ENCODE assay signal across 11 cellular contexts in the genomic region with DNA sequence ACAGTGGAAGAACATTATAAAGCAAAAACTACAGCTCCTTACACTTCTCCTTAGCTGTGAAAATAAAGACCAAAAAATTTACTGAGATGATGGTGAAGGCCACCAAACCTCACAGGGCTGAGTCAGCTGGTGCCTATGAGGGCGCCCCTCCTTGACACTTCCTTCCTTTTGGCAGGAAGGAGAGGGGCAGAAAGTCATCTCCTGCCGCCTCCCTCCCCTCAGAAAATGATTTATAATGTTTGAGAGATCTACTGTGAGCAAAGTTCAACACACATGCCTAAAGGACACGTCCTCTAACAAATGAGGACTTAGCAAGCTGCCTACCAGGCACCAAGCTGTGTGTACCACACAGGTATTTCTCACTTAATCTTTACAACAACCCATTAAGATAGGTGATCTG.
DNase-seq lines count a peak whose midpoint lies in the region; ATAC-seq lines count a peak whose summit lies in the region.
"Had no signal": no experiment of that assay in that cellular context is flagged by ENCODE, and none has a peak within 500 bp of the region (broad histone marks: within the 10 kb centered on the region; RNA-seq: fewer than 3 reads in every experiment).

No MANE protein-coding gene starts in this region.

- no peak overlapping the region for H3K4me3 ChIP-seq in GM23248
- no peak overlapping the region for H3K4me3 ChIP-seq in neuronal stem cell (ENCODE audit: low read length in 2 of 2)
- H3K4me3 ChIP-seq: MG63 had no signal

- H3K18ac ChIP-seq in neuronal stem cell (ENCODE audit: low read length), result no peak overlapping the region

- H4K20me1 ChIP-seq in GM23248 (ENCODE audit: insufficient read depth), result no peaks in the 10 kb centered on the region

- WGBS in GM23248 (ENCODE audit: low coverage in 1 of 2, low lambda C conversion rate in 2 of 2, missing lambda C conversion rate in 2 of 2), 2 experiments, result 7 to 8% methylated on average over 3 of the region's 3 CpGs
- no CpG with 5 or more reads among the region's 3 CpGs for WGBS in neuronal stem cell (ENCODE audit: extremely low coverage in 2 of 2, insufficient read length in 2 of 2, insufficient replicate concordance in 1 of 2), 2 donors

- H2BK120ac ChIP-seq in neuronal stem cell (ENCODE audit: low read depth, low read length), result no peak overlapping the region

- H4K8ac ChIP-seq in neuronal stem cell (ENCODE audit: low read depth, low read length), result no peak overlapping the region

- no peak overlapping the region for H3K4ac ChIP-seq in neuronal stem cell (ENCODE audit: low read length)

- no peaks in the 10 kb centered on the region for H3K9me3 ChIP-seq in GM23248 (ENCODE audit: low read depth)
- peaks cover 3 to 5% of the 10 kb centered on the region in 2 donors for H3K9me3 ChIP-seq in neuronal stem cell (replicated peaks in 1 of 2; ENCODE audit: control insufficient read depth in 2 of 2, insufficient read depth in 1 of 2, low read depth in 1 of 2, low read length in 2 of 2)

- H3K79me2 ChIP-seq in GM23248 (ENCODE audit: insufficient read depth), result peaks cover 73% of the 10 kb centered on the region

- H2BK5ac ChIP-seq in neuronal stem cell (ENCODE audit: low read length), result no peak overlapping the region

- no peak overlapping the region for H3K14ac ChIP-seq in neuronal stem cell (ENCODE audit: low read length)

- H3F3A ChIP-seq in GM23248 (ENCODE audit: insufficient read depth), result peaks cover 68% of the 10 kb centered on the region

- H3K27me3 Mint-ChIP-seq in central memory CD8-positive, alpha-beta T cell, result no peaks in the 10 kb centered on the region

- in situ Hi-C loops in GM23248 (cut with MboI), result no loop called here

- H3K27me3 ChIP-seq in GM23248 (replicated peaks; ENCODE audit: insufficient read depth) (no peaks in the 10 kb centered on the region), neuronal stem cell (ENCODE audit: control insufficient read depth in 3 of 3, insufficient read depth in 3 of 3, low read depth in 1 of 3, low read length in 3 of 3) (no peaks in the 10 kb centered on the region)
- H3K27me3 ChIP-seq: MG63 had no signal

- H3K36me3 ChIP-seq in GM23248 (ENCODE audit: low read depth) (no peaks in the 10 kb centered on the region), neuronal stem cell (replicated peaks in 1 of 2; ENCODE audit: control insufficient read depth in 2 of 2, insufficient read depth in 2 of 2, low read length in 2 of 2) (no peaks in the 10 kb centered on the region)

- no peak overlapping the region for H4K91ac ChIP-seq in neuronal stem cell (ENCODE audit: low read depth, low read length, poor library complexity)

- H3K27ac ChIP-seq in GM23248 (peak overlapping the region; percentile 83), neuronal stem cell (replicated peaks; ENCODE audit: low read length) (no peak overlapping the region)

- H3K4me2 ChIP-seq in GM23248 (ENCODE audit: unreplicated experiment) (peak overlapping the region; percentile 70), neuronal stem cell (ENCODE audit: insufficient read depth, low read length, poor library complexity, severe bottlenecking) (no peak overlapping the region)

- peaks cover 23% of the 10 kb centered on the region for H3K4me1 Mint-ChIP-seq in central memory CD8-positive, alpha-beta T cell

- DNase-seq in GM23248 (peak; percentile 63), NCI-H2107 treated with DMSO at 0.1 percent for 48 hours (lab: John Stamatoyannopoulos, UW; ENCODE audit: unreplicated experiment) (no peak), neuronal stem cell (ENCODE audit: low spot score) (no peak), HuH-7.5 (ENCODE audit: low spot score) (no peak)
- peak; percentile 57 for DNase-seq in activated CD4-positive, alpha-beta T cell treated with anti-CD3 and anti-CD28 coated beads for 48 hours
- DNase-seq in central memory CD8-positive, alpha-beta T cell (ENCODE audit: low spot score in 2 of 2), result no peak
- peak; percentile 45 for DNase-seq in stimulated activated CD4-positive, alpha-beta T cell treated with anti-CD3 and anti-CD28 coated beads, Interleukin-4, amount 100 ng/mL, for 24 hours
- DNase-seq: cortex of kidney, H7, MG63 had no signal

- H3K23ac ChIP-seq in neuronal stem cell (ENCODE audit: low read depth, low read length, poor library complexity), result no peak overlapping the region

- no peaks in the 10 kb centered on the region for H3K9me3 Mint-ChIP-seq in central memory CD8-positive, alpha-beta T cell

- no peak overlapping the region for H2BK12ac ChIP-seq in neuronal stem cell (ENCODE audit: low read length)

- peak overlapping the region; percentile 51 for H3K9ac ChIP-seq in GM23248
- no peak overlapping the region for H3K9ac ChIP-seq in neuronal stem cell (ENCODE audit: low read depth, low read length, poor library complexity)

- no peaks in the 10 kb centered on the region for H3K36me3 Mint-ChIP-seq in central memory CD8-positive, alpha-beta T cell (ENCODE audit: insufficient read depth)

- peak overlapping the region; percentile 20 for H3K4me3 Mint-ChIP-seq in central memory CD8-positive, alpha-beta T cell

- no peaks in the 10 kb centered on the region for H3K9me2 ChIP-seq in GM23248 (ENCODE audit: insufficient read depth)

- H3K79me1 ChIP-seq in neuronal stem cell (ENCODE audit: low read depth, low read length), result no peaks in the 10 kb centered on the region

- H3K4me1 ChIP-seq in GM23248 (ENCODE audit: insufficient read depth), result peaks cover 63% of the 10 kb centered on the region
- peaks cover 6% of the 10 kb centered on the region in 2 donors for H3K4me1 ChIP-seq in neuronal stem cell (ENCODE audit: control insufficient read depth in 2 of 2, insufficient read depth in 1 of 2, low read depth in 1 of 2, low read length in 2 of 2)

- peak; percentile 79 for ATAC-seq in central memory CD8-positive, alpha-beta T cell (replicated peaks; ENCODE audit: extremely low read depth, poor library complexity, severe bottlenecking)
- no peak for ATAC-seq in GM18498 (IDR thresholded peaks at IDR 0.05; ENCODE audit: unreplicated experiment)

- H2BK15ac ChIP-seq in neuronal stem cell (ENCODE audit: low read length), result no peak overlapping the region

- peak overlapping the region; percentile 35 for H3K27ac Mint-ChIP-seq in central memory CD8-positive, alpha-beta T cell (ENCODE audit: low read depth)

- no peak overlapping the region for H2AK5ac ChIP-seq in neuronal stem cell (ENCODE audit: low read depth, low read length)

- 0 out of 2 replicates have a peak overlapping the region, but pooled peaks have one; percentile 22 for H2AFZ ChIP-seq in GM23248
- H2AFZ ChIP-seq in neuronal stem cell (ENCODE audit: low read length), result no peak overlapping the region

Comparison
In these comparisons a context has a peak if more than half of its experiments do, and no peak if none do; other contexts are left out.
1. DNase-seq: peak in GM23248 (single experiment), activated CD4-positive, alpha-beta T cell treated with anti-CD3 and anti-CD28 coated beads for 48 hours (single experiment) and stimulated activated CD4-positive, alpha-beta T cell treated with anti-CD3 and anti-CD28 coated beads, Interleukin-4, amount 100 ng/mL, for 24 hours (single experiment); none in central memory CD8-positive, alpha-beta T cell (0 of 2), NCI-H2107 treated with DMSO at 0.1 percent for 48 hours (single experiment), neuronal stem cell (single experiment) and HuH-7.5 (single experiment).